19 cellular contexts compared by ENCODE assay signal in genomic region chr4:69056921-69057562, GRCh38. TPM values are rescaled to one million over a fixed set of nuclear protein-coding genes. Genes with fewer than 3 reads are reported as not detected.
A peak's percentile ranks its signal among the peaks of the same experiment; 100 is the strongest.
DNase-seq lines count a peak whose midpoint lies in the region; TF ChIP-seq lines count a peak whose summit lies in the region.
"Had no signal": no experiment of that assay in that cellular context is flagged by ENCODE, and none has a peak within 500 bp of the region (broad histone marks: within the 10 kb centered on the region; RNA-seq: fewer than 3 reads in every experiment).

No MANE protein-coding gene starts in this region.

- intact Hi-C loops in colonic mucosa (cut with DNase I), result no loop called here

- H4K20me1 ChIP-seq in BLaER1 treated with 17β-estradiol and CSF1 and Interleukin-3, amounts not matched to agents 10 nM and 100 nM, result no peaks in the 10 kb centered on the region

- no peak overlapping the region for H3K4me3 ChIP-seq in BLaER1 treated with 17β-estradiol and CSF1 and Interleukin-3, amounts not matched to agents 10 nM and 100 nM
- no peak overlapping the region for H3K4me3 ChIP-seq in colonic mucosa
- H3K4me3 ChIP-seq: adrenal gland, GM23248 had no signal

- peaks cover 20 to 32% (median 23%) of the 10 kb centered on the region in 10 experiments for H3K4me1 ChIP-seq in BLaER1 treated with 17β-estradiol and CSF1 and Interleukin-3, amounts not matched to agents 10 nM and 100 nM
- H3K4me1 ChIP-seq in colonic mucosa, result peaks cover 4% of the 10 kb centered on the region
- H3K4me1 ChIP-seq: adrenal gland had no signal

- peak overlapping the region in 9 of 11 experiments; percentile 30 to 71 (median 49); a peak in 15 of 22 replicates for H3K27ac ChIP-seq in BLaER1 treated with 17β-estradiol and CSF1 and Interleukin-3, amounts not matched to agents 10 nM and 100 nM
- peak overlapping the region; percentile 71 for H3K27ac ChIP-seq in colonic mucosa
- H3K27ac ChIP-seq: adrenal gland, GM23248 had no signal

- peak overlapping the region in 1 of 11 experiments; percentile 43; a peak in 2 of 22 replicates for H3K9ac ChIP-seq in BLaER1 treated with 17β-estradiol and CSF1 and Interleukin-3, amounts not matched to agents 10 nM and 100 nM
- no peak overlapping the region for H3K9ac ChIP-seq in colonic mucosa (ENCODE audit: low read depth in 2 of 2, low read length in 2 of 2)
- H3K9ac ChIP-seq: GM23248 had no signal

- no peaks in the 10 kb centered on the region for H3K36me3 Mint-ChIP-seq in activated CD4-positive, alpha-beta T cell treated with anti-CD3 and anti-CD28 coated beads, Interleukin-2, amount 10 ng/mL, durations not matched to agents 7 days and 5 days (ENCODE audit: low read depth)

- H3K27ac Mint-ChIP-seq in activated CD4-positive, alpha-beta T cell treated with anti-CD3 and anti-CD28 coated beads, Interleukin-2, amount 10 ng/mL, durations not matched to agents 7 days and 5 days, result no peak overlapping the region
- H3K27ac Mint-ChIP-seq: activated T-cell treated with anti-CD3 and anti-CD28 coated beads, Interleukin-2, amount 50 U/mL, for 72 hours had no signal

- H3K27me3 Mint-ChIP-seq in activated CD4-positive, alpha-beta T cell treated with anti-CD3 and anti-CD28 coated beads, Interleukin-2, amount 10 ng/mL, durations not matched to agents 7 days and 5 days, result no peaks in the 10 kb centered on the region

- H3K36me3 ChIP-seq in BLaER1 treated with 17β-estradiol and CSF1 and Interleukin-3, amounts not matched to agents 10 nM and 100 nM, result no peaks in the 10 kb centered on the region
- no peaks in the 10 kb centered on the region for H3K36me3 ChIP-seq in colonic mucosa
- H3K36me3 ChIP-seq: adrenal gland, transverse colon had no signal

- POLR2A ChIA-PET in activated CD4-positive, alpha-beta T cell treated with anti-CD3 and anti-CD28 coated beads, Interleukin-2, amount 10 ng/mL, durations not matched to agents 7 days and 5 days (lab: Charles Lee), result no interaction called here

- no peaks in the 10 kb centered on the region for H3K9me3 ChIP-seq in BLaER1 treated with 17β-estradiol and CSF1 and Interleukin-3, amounts not matched to agents 10 nM and 100 nM (replicated peaks in 1 of 11)
- no peaks in the 10 kb centered on the region for H3K9me3 ChIP-seq in colonic mucosa
- H3K9me3 ChIP-seq: adrenal gland, transverse colon had no signal

- peak; percentile 53 for DNase-seq in HK-2 (ENCODE audit: unreplicated experiment)
- DNase-seq in colonic mucosa, result no peak
- peak; percentile 57 for DNase-seq in myocyte (ENCODE audit: low read depth)
- no peak for DNase-seq in T-helper 2 cell
- no peak for DNase-seq in activated CD4-positive, alpha-beta T cell treated with anti-CD3 and anti-CD28 coated beads, Interleukin-2, amount 10 ng/mL, durations not matched to agents 7 days and 5 days
- DNase-seq in COR-L47 (lab: John Stamatoyannopoulos, UW), result no peak
- DNase-seq in RPMI8226, result no peak
- DNase-seq: activated CD4-positive, alpha-beta T cell treated with anti-CD3 and anti-CD28 coated beads for 48 hours; activated T-cell treated with anti-CD3 and anti-CD28 coated beads, Interleukin-2, amount 50 U/mL, for 72 hours; adrenal gland; DMS 273 treated with DMSO at 0.1 percent for 48 hours; GM23248; stimulated activated CD8-positive, alpha-beta memory T cell treated with anti-CD3 and anti-CD28 coated beads, Interleukin-4, amount 100 ng/mL, for 48 hours; T-helper 1 cell; transverse colon had no signal

- no peaks in the 10 kb centered on the region for H3K4me1 Mint-ChIP-seq in activated CD4-positive, alpha-beta T cell treated with anti-CD3 and anti-CD28 coated beads, Interleukin-2, amount 10 ng/mL, durations not matched to agents 7 days and 5 days

- TF ChIP-seq CTCF in colonic mucosa (IDR thresholded peaks at IDR 0.05), result no peak

- H3K9me3 Mint-ChIP-seq in activated CD4-positive, alpha-beta T cell treated with anti-CD3 and anti-CD28 coated beads, Interleukin-2, amount 10 ng/mL, durations not matched to agents 7 days and 5 days, result no peaks in the 10 kb centered on the region
- H3K9me3 Mint-ChIP-seq: activated T-cell treated with anti-CD3 and anti-CD28 coated beads, Interleukin-2, amount 50 U/mL, for 72 hours had no signal

- H3K4me3 Mint-ChIP-seq in activated CD4-positive, alpha-beta T cell treated with anti-CD3 and anti-CD28 coated beads, Interleukin-2, amount 10 ng/mL, durations not matched to agents 7 days and 5 days, result no peak overlapping the region
- H3K4me3 Mint-ChIP-seq: activated T-cell treated with anti-CD3 and anti-CD28 coated beads, Interleukin-2, amount 50 U/mL, for 72 hours had no signal

- peak overlapping the region; percentile 49 to 84 (median 69) for H3K4me2 ChIP-seq in BLaER1 treated with 17β-estradiol and CSF1 and Interleukin-3, amounts not matched to agents 10 nM and 100 nM

- CTCF ChIA-PET in activated CD4-positive, alpha-beta T cell treated with anti-CD3 and anti-CD28 coated beads, Interleukin-2, amount 10 ng/mL, durations not matched to agents 7 days and 5 days (lab: Charles Lee), result no interaction called here

- no peaks in the 10 kb centered on the region for H3K27me3 ChIP-seq in BLaER1 treated with 17β-estradiol and CSF1 and Interleukin-3, amounts not matched to agents 10 nM and 100 nM
- no peaks in the 10 kb centered on the region for H3K27me3 ChIP-seq in colonic mucosa
- H3K27me3 ChIP-seq: adrenal gland, transverse colon had no signal

RNA-seq across cellular contexts. Expression of gene UGT2B7, which starts 39.2 kb away (rescaled TPM):
- 1 to 10 TPM; 3.0 to 8.4 TPM for total RNA-seq in colonic mucosa
- total RNA-seq in myocyte, result 0.43 and 1.5 TPM in 2 replicates
- 0.53 TPM for polyA plus RNA-seq in myocyte (2012)
- not detected for total RNA-seq in activated CD4-positive, alpha-beta T cell treated with anti-CD3 and anti-CD28 coated beads, Interleukin-2, amount 10 ng/mL, durations not matched to agents 7 days and 5 days
- total RNA-seq: activated T-cell treated with anti-CD3 and anti-CD28 coated beads, Interleukin-2, amount 50 U/mL, for 72 hours; dermis microvascular lymphatic vessel endothelial cell; GM23248; OCI-LY7; omental fat pad had no signal
- polyA plus RNA-seq: GM23248 had no signal

Comparison
In these comparisons a context has a peak if more than half of its experiments do, and no peak if none do; other contexts are left out.
1. DNase-seq: peak in HK-2 (single experiment) and myocyte (single experiment); none in colonic mucosa (single experiment), T-helper 2 cell (0 of 5), activated CD4-positive, alpha-beta T cell treated with anti-CD3 and anti-CD28 coated beads, Interleukin-2, amount 10 ng/mL, durations not matched to agents 7 days and 5 days (single experiment), COR-L47 (single experiment) and RPMI8226 (single experiment).